Comparison of ENCODE assay signal across 1 cellular context in the genomic region with DNA sequence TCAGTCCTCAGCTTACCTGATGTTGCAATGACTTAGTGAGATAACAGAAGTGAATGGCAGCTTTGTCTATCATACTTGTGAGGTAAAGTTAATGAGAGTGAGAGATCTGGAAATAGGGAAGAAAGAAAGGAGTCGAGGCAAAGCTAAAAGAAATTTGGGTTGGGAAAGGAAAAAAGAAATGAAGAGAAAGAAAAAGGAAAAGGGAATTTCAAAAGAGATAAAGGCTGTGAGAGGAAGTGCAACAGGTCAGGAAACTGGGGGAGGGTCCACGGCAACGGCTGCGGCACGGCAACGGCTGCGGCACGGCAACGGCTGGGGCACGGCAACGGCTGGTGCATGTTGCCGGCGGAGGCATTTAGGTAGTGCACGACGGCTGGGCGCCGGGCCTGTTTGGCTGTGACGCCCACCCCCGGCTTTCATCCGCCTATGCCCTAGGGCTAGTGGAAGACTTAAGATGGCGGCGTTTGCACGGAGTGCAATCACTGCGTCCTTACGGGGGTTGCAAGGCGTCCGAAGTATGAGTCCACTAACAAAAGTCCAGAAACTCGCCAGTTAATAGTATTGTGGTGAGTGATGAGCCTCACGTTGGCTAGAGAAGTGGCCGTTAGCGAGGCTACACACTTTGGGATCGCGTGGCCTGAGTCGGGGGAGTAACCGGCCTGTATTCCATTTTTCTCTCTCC.
A peak's percentile ranks its signal among the peaks of the same experiment; 100 is the strongest.
TF ChIP-seq lines count a peak whose summit lies in the region.

No MANE protein-coding gene starts in this region.

TF ChIP-seq in K562, 482 proteins besides CTCF, POLR2A, EP300 and RAD21 (continued from another document and continues in another):
- TF ChIP-seq, protein P1, sequence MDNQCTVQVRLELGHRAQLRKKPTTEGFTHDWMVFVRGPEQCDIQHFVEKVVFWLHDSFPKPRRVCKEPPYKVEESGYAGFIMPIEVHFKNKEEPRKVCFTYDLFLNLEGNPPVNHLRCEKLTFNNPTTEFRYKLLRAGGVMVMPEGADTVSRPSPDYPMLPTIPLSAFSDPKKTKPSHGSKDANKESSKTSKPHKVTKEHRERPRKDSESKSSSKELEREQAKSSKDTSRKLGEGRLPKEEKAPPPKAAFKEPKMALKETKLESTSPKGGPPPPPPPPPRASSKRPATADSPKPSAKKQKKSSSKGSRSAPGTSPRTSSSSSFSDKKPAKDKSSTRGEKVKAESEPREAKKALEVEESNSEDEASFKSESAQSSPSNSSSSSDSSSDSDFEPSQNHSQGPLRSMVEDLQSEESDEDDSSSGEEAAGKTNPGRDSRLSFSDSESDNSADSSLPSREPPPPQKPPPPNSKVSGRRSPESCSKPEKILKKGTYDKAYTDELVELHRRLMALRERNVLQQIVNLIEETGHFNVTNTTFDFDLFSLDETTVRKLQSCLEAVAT (IDR thresholded peaks at IDR 0.05) = peak; percentile 29 to 45; a peak in 1 of 4 replicates
- TF ChIP-seq NFE2 (IDR thresholded peaks at IDR 0.05; ENCODE audit: low read depth) = no peak
- peak; percentile 57; the same call in 1 of the 2 replicates for TF ChIP-seq KAT8 (IDR thresholded peaks at IDR 0.05; ENCODE audit: low read depth)
- no peak for TF ChIP-seq OTX1 (CRISPR knock-in tag; IDR thresholded peaks at IDR 0.05)
- peak; percentile 49 to 50; a peak in 3 of 4 replicates for TF ChIP-seq KDM1A (IDR thresholded peaks at IDR 0.05)
- peak; percentile 81; the same call in 1 of the 2 replicates for TF ChIP-seq KLF13 (tag; IDR thresholded peaks at IDR 0.05; ENCODE audit: borderline replicate concordance, low read depth)
- peak; percentile 87 for TF ChIP-seq TAF7 (tag; IDR thresholded peaks at IDR 0.05)
- TF ChIP-seq SMAD4 (CRISPR knock-in tag; conservative IDR thresholded peaks at IDR 0.05) = peak; percentile 70
- TF ChIP-seq CBX1 (IDR thresholded peaks at IDR 0.05; ENCODE audit: low read depth) = peak; percentile 93; the same call in 1 of the 2 replicates
- TF ChIP-seq, protein P2, sequence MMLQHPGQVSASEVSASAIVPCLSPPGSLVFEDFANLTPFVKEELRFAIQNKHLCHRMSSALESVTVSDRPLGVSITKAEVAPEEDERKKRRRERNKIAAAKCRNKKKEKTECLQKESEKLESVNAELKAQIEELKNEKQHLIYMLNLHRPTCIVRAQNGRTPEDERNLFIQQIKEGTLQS (IDR thresholded peaks at IDR 0.05) = peak; percentile 45
- TF ChIP-seq, protein P2 (CRISPR knock-in tag; conservative IDR thresholded peaks at IDR 0.05) = no peak
- TF ChIP-seq SMARCE1 (IDR thresholded peaks at IDR 0.05) = peak; percentile 72
- TF ChIP-seq HDAC1 (IDR thresholded peaks at IDR 0.05) = peak in 1 of 2 experiments; percentile 82; a peak in 2 of 4 replicates
- TF ChIP-seq MYC (IDR thresholded peaks at IDR 0.05; ENCODE audit: low read depth, low read length) = peak; percentile 61; the same call in 1 of the 2 replicates
- no peak for TF ChIP-seq MYC (CRISPR knock-in tag; IDR thresholded peaks at IDR 0.05; ENCODE audit: borderline replicate concordance, low read depth)
- TF ChIP-seq NCOA1 (IDR thresholded peaks at IDR 0.05; ENCODE audit: low read depth) = peak; percentile 97
- TF ChIP-seq, protein P3, sequence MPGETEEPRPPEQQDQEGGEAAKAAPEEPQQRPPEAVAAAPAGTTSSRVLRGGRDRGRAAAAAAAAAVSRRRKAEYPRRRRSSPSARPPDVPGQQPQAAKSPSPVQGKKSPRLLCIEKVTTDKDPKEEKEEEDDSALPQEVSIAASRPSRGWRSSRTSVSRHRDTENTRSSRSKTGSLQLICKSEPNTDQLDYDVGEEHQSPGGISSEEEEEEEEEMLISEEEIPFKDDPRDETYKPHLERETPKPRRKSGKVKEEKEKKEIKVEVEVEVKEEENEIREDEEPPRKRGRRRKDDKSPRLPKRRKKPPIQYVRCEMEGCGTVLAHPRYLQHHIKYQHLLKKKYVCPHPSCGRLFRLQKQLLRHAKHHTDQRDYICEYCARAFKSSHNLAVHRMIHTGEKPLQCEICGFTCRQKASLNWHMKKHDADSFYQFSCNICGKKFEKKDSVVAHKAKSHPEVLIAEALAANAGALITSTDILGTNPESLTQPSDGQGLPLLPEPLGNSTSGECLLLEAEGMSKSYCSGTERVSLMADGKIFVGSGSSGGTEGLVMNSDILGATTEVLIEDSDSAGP (CRISPR knock-in tag; IDR thresholded peaks at IDR 0.05) = peak; percentile 63; the same call in 1 of the 2 replicates
- TF ChIP-seq FIP1L1 (IDR thresholded peaks at IDR 0.05; ENCODE audit: low read depth, low read length, poor library complexity, severe bottlenecking) = peak; percentile 90
- no peak for TF ChIP-seq HDAC8 (tag; IDR thresholded peaks at IDR 0.05)
- TF ChIP-seq SREBF1 (IDR thresholded peaks at IDR 0.05; ENCODE audit: borderline replicate concordance, low read depth, low read length) = no peak
- TF ChIP-seq HDAC3 (IDR thresholded peaks at IDR 0.05; ENCODE audit: borderline replicate concordance, partially characterized antibody) = peak; percentile 51
- TF ChIP-seq, protein P4, sequence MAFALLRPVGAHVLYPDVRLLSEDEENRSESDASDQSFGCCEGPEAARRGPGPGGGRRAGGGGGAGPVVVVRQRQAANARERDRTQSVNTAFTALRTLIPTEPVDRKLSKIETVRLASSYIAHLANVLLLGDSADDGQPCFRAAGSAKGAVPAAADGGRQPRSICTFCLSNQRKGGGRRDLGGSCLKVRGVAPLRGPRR (CRISPR knock-in tag; IDR thresholded peaks at IDR 0.05) = no peak
- TF ChIP-seq, protein P5, sequence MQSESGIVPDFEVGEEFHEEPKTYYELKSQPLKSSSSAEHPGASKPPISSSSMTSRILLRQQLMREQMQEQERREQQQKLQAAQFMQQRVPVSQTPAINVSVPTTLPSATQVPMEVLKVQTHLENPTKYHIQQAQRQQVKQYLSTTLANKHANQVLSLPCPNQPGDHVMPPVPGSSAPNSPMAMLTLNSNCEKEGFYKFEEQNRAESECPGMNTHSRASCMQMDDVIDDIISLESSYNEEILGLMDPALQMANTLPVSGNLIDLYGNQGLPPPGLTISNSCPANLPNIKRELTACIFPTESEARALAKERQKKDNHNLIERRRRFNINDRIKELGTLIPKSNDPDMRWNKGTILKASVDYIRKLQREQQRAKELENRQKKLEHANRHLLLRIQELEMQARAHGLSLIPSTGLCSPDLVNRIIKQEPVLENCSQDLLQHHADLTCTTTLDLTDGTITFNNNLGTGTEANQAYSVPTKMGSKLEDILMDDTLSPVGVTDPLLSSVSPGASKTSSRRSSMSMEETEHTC (IDR thresholded peaks at IDR 0.05) = no peak
- TF ChIP-seq E2F3 (CRISPR knock-in tag; IDR thresholded peaks at IDR 0.05) = no peak
- no peak for TF ChIP-seq ZKSCAN8 (CRISPR knock-in tag; IDR thresholded peaks at IDR 0.05)
- no peak for TF ChIP-seq MCM7 (IDR thresholded peaks at IDR 0.05)
- peak; percentile 60 for TF ChIP-seq BCOR (IDR thresholded peaks at IDR 0.05)
- no peak for TF ChIP-seq ATF1 (CRISPR knock-in tag; IDR thresholded peaks at IDR 0.05)
- TF ChIP-seq ATF1 (tag; IDR thresholded peaks at IDR 0.05) = peak; percentile 72
- TF ChIP-seq CBX3 (IDR thresholded peaks at IDR 0.05; ENCODE audit: borderline replicate concordance in 1 of 2, low read length in 2 of 2) = peak in 1 of 2 experiments; percentile 85; a peak in 1 of 3 replicates
- no peak for TF ChIP-seq ZNF699 (CRISPR knock-in tag; IDR thresholded peaks at IDR 0.05; ENCODE audit: insufficient replicate concordance)
- TF ChIP-seq HNRNPL (IDR thresholded peaks at IDR 0.05; ENCODE audit: low read depth, low read length) = peak; percentile 71; the same call in 1 of the 2 replicates
- 0 out of 4 replicates have a peak, but pooled peaks of 1 of the 2 experiments have one; percentile 59 for TF ChIP-seq FOXA3 (CRISPR knock-in tag; conservative IDR thresholded peaks at IDR 0.05 in 1 of 2, IDR thresholded peaks at IDR 0.05 in 1 of 2)
- TF ChIP-seq SOX6 (IDR thresholded peaks at IDR 0.05) = peak; percentile 72; the same call in 1 of the 2 replicates
- no peak for TF ChIP-seq BMI1 (IDR thresholded peaks at IDR 0.05; ENCODE audit: low read length)
- TF ChIP-seq NCOA6 (IDR thresholded peaks at IDR 0.05) = peak; percentile 47; the same call in 1 of the 2 replicates
- TF ChIP-seq ZFX (CRISPR knock-in tag; IDR thresholded peaks at IDR 0.05) = peak; percentile 89
- TF ChIP-seq ETV1 (tag; conservative IDR thresholded peaks at IDR 0.05; ENCODE audit: low read depth) = peak; percentile 59
- peak in 1 of 2 experiments; percentile 10; a peak in 1 of 4 replicates for TF ChIP-seq ARNT (IDR thresholded peaks at IDR 0.05)
- TF ChIP-seq EHMT2 (IDR thresholded peaks at IDR 0.05) = peak; percentile 72
- TF ChIP-seq, protein P6, sequence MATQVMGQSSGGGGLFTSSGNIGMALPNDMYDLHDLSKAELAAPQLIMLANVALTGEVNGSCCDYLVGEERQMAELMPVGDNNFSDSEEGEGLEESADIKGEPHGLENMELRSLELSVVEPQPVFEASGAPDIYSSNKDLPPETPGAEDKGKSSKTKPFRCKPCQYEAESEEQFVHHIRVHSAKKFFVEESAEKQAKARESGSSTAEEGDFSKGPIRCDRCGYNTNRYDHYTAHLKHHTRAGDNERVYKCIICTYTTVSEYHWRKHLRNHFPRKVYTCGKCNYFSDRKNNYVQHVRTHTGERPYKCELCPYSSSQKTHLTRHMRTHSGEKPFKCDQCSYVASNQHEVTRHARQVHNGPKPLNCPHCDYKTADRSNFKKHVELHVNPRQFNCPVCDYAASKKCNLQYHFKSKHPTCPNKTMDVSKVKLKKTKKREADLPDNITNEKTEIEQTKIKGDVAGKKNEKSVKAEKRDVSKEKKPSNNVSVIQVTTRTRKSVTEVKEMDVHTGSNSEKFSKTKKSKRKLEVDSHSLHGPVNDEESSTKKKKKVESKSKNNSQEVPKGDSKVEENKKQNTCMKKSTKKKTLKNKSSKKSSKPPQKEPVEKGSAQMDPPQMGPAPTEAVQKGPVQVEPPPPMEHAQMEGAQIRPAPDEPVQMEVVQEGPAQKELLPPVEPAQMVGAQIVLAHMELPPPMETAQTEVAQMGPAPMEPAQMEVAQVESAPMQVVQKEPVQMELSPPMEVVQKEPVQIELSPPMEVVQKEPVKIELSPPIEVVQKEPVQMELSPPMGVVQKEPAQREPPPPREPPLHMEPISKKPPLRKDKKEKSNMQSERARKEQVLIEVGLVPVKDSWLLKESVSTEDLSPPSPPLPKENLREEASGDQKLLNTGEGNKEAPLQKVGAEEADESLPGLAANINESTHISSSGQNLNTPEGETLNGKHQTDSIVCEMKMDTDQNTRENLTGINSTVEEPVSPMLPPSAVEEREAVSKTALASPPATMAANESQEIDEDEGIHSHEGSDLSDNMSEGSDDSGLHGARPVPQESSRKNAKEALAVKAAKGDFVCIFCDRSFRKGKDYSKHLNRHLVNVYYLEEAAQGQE (CRISPR knock-in tag; IDR thresholded peaks at IDR 0.05; ENCODE audit: low read depth) = peak; percentile 35; the same call in 1 of the 2 replicates
- no peak for TF ChIP-seq SLC30A9 (CRISPR knock-in tag; IDR thresholded peaks at IDR 0.05)
- no peak for TF ChIP-seq ZNF121 (CRISPR knock-in tag; conservative IDR thresholded peaks at IDR 0.05)
- no peak for TF ChIP-seq ZNF143 (CRISPR knock-in tag; IDR thresholded peaks at IDR 0.05)
- TF ChIP-seq HIVEP1 (CRISPR knock-in tag; IDR thresholded peaks at IDR 0.05) = no peak
- TF ChIP-seq SIRT6 (IDR thresholded peaks at IDR 0.05; ENCODE audit: low read depth, low read length) = no peak
- peak in 1 of 2 experiments; percentile 70; a peak in 2 of 4 replicates for TF ChIP-seq RCOR1 (IDR thresholded peaks at IDR 0.05; ENCODE audit: borderline replicate concordance in 1 of 2, low read depth in 2 of 2, low read length in 2 of 2)
- no peak for TF ChIP-seq SAFB2 (IDR thresholded peaks at IDR 0.05; ENCODE audit: borderline replicate concordance, low read depth, low read length, severe bottlenecking)
- no peak for TF ChIP-seq PTBP1 (IDR thresholded peaks at IDR 0.05; ENCODE audit: low read depth, low read length)
- TF ChIP-seq SMARCA4 (IDR thresholded peaks at IDR 0.05) = peak; percentile 80
- TF ChIP-seq ZNF408 (CRISPR knock-in tag; IDR thresholded peaks at IDR 0.05; ENCODE audit: low read depth) = no peak
- peak; percentile 42 to 64; a peak in 2 of 4 replicates for TF ChIP-seq ETV6 (IDR thresholded peaks at IDR 0.05; ENCODE audit: borderline replicate concordance in 1 of 2, low read depth in 2 of 2, low read length in 1 of 2)
- TF ChIP-seq ETV6 (CRISPR knock-in tag; IDR thresholded peaks at IDR 0.05; ENCODE audit: borderline replicate concordance) = no peak
- no peak; a peak in 1 of 4 replicates for TF ChIP-seq SIN3A (IDR thresholded peaks at IDR 0.05; ENCODE audit: borderline replicate concordance in 2 of 2, control insufficient read depth in 1 of 2, low read depth in 2 of 2, low read length in 2 of 2)
- no peak for TF ChIP-seq ETS2 (tag; IDR thresholded peaks at IDR 0.05; ENCODE audit: borderline replicate concordance, poor library complexity, severe bottlenecking)
- TF ChIP-seq ZNF174 (CRISPR knock-in tag; IDR thresholded peaks at IDR 0.05) = no peak
- peak; percentile 88 for TF ChIP-seq EP400 (IDR thresholded peaks at IDR 0.05)
- TF ChIP-seq, protein P7, sequence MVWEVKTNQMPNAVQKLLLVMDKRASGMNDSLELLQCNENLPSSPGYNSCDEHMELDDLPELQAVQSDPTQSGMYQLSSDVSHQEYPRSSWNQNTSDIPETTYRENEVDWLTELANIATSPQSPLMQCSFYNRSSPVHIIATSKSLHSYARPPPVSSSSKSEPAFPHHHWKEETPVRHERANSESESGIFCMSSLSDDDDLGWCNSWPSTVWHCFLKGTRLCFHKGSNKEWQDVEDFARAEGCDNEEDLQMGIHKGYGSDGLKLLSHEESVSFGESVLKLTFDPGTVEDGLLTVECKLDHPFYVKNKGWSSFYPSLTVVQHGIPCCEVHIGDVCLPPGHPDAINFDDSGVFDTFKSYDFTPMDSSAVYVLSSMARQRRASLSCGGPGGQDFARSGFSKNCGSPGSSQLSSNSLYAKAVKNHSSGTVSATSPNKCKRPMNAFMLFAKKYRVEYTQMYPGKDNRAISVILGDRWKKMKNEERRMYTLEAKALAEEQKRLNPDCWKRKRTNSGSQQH (CRISPR knock-in tag; IDR thresholded peaks at IDR 0.05) = 0 out of 2 replicates have a peak, but pooled peaks have one; percentile 37
- TF ChIP-seq SMAD1 (IDR thresholded peaks at IDR 0.05; ENCODE audit: low read depth, low read length, partially characterized antibody) = no peak
- TF ChIP-seq, protein P8, sequence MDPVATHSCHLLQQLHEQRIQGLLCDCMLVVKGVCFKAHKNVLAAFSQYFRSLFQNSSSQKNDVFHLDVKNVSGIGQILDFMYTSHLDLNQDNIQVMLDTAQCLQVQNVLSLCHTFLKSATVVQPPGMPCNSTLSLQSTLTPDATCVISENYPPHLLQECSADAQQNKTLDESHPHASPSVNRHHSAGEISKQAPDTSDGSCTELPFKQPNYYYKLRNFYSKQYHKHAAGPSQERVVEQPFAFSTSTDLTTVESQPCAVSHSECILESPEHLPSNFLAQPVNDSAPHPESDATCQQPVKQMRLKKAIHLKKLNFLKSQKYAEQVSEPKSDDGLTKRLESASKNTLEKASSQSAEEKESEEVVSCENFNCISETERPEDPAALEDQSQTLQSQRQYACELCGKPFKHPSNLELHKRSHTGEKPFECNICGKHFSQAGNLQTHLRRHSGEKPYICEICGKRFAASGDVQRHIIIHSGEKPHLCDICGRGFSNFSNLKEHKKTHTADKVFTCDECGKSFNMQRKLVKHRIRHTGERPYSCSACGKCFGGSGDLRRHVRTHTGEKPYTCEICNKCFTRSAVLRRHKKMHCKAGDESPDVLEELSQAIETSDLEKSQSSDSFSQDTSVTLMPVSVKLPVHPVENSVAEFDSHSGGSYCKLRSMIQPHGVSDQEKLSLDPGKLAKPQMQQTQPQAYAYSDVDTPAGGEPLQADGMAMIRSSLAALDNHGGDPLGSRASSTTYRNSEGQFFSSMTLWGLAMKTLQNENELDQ (CRISPR knock-in tag; IDR thresholded peaks at IDR 0.05; ENCODE audit: borderline replicate concordance) = no peak
